10 cellular contexts compared by ENCODE assay signal in the genomic region with DNA sequence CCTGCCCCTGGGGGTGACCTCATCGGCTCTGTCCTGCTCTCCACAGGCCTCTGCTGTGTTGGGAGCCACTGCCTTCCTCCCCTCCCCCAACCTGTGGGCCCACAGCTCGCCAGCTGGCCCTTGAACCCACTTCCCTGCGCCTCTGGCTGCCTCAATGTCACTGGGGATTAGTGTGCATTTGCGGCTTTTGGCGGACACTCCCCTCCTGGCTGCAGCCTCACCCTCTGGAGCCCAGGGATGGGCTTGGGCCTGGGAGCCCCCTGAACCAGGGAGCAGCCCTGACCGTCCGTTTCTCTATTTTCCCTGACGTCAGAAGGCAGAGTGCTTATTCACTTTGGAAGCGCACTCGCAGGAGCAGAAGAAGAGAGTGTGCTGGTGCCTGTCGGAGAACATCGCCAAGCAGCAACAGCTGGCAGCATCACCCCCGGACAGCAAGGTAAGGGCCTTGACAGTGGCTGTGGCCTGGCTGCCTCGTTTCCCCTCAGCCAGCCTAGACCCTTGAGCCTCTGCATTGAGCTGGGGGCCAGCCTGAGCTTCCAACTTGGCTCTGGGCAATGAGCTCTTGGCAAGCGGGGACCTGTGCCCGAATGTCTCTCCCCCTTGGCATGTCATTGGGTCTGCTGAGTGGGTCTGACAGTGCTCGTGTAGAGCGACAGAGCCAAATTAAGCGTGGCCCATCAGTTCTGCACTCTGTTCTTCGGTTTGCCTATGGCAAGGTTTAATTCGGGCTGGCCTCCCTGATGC.
DNase-seq lines count a peak whose midpoint lies in the region; ATAC-seq, FAIRE-seq and TF ChIP-seq lines count a peak whose summit lies in the region.
"Had no signal": no experiment of that assay in that cellular context is flagged by ENCODE, and none has a peak within 500 bp of the region (broad histone marks: within the 10 kb centered on the region; RNA-seq: fewer than 3 reads in every experiment).

No MANE protein-coding gene starts in this region.

- H3K4me1 ChIP-seq in GM23338 (ENCODE audit: insufficient read depth) (no peaks in the 10 kb centered on the region), osteoblast (ENCODE audit: insufficient read depth, low read length) (peaks cover 13% of the 10 kb centered on the region)

- no peaks in the 10 kb centered on the region for H3K9me3 Mint-ChIP-seq in GM23338

- intact Hi-C loops in lower leg skin (cut with DNase I; ENCODE audit: low total_unique reads): no loop called here

- no peak for DNase-seq in GM23338 (ENCODE audit: low spot score)
- no peak for DNase-seq in bronchial epithelial cell (ENCODE audit: low read depth)
- peak; percentile 93 to 94 for DNase-seq in hippocampal formation (lab: John Stamatoyannopoulos, UW)
- no peak for DNase-seq in osteoblast (ENCODE audit: insufficient read length, low spot score, missing footprints)
- no peak for DNase-seq in NCI-H1048 (lab: John Stamatoyannopoulos, UW)
- DNase-seq in lower leg skin (ENCODE audit: low spot score in 2 of 2): no peak
- DNase-seq in NOMO-1 treated with dmso at 0.1 percent for 144 hours (lab: John Stamatoyannopoulos, UW; ENCODE audit: unreplicated experiment): no peak
- no peak for DNase-seq in COR-L47 (lab: John Stamatoyannopoulos, UW)
- DNase-seq: stimulated activated naive CD8-positive, alpha-beta T cell treated with anti-CD3 and anti-CD28 coated beads, Interleukin-15, Interleukin-2, amounts not matched to agents 100 U/mL and 50 U/mL, for 24 hours had no signal

- H2AFZ ChIP-seq in GM23338 (no peak overlapping the region), osteoblast (ENCODE audit: low read length) (peak overlapping the region; percentile 19)

- no peak overlapping the region for H3K27ac Mint-ChIP-seq in GM23338

- no peaks in the 10 kb centered on the region for H3K27me3 Mint-ChIP-seq in GM23338 (ENCODE audit: insufficient read depth, low read depth, poor library complexity)

- no peak for TF ChIP-seq POLR2A in lower leg skin (IDR thresholded peaks at IDR 0.05)

- H3K4me2 ChIP-seq in GM23338 (no peak overlapping the region), osteoblast (ENCODE audit: insufficient read depth, low read length) (no peak overlapping the region)

- no peaks in the 10 kb centered on the region for H3F3A ChIP-seq in GM23338 (replicated peaks; ENCODE audit: low read depth)

- peaks cover 3% of the 10 kb centered on the region for H3K36me3 Mint-ChIP-seq in GM23338 (ENCODE audit: low read depth)

- H3K36me3 ChIP-seq in GM23338 (ENCODE audit: insufficient read depth): no peaks in the 10 kb centered on the region
- no peaks in the 10 kb centered on the region for H3K36me3 ChIP-seq in bronchial epithelial cell (ENCODE audit: control insufficient read depth, insufficient read depth, low read length)
- no peaks in the 10 kb centered on the region for H3K36me3 ChIP-seq in osteoblast (ENCODE audit: insufficient read depth, low read length)

- H3K4me1 Mint-ChIP-seq in GM23338: peaks cover 13% of the 10 kb centered on the region

- H3K4me3 ChIP-seq in GM23338: no peak overlapping the region
- no peak overlapping the region for H3K4me3 ChIP-seq in bronchial epithelial cell (ENCODE audit: low read depth, low read length)
- H3K4me3 ChIP-seq in osteoblast (ENCODE audit: insufficient read depth, low read length): no peak overlapping the region
- no peak overlapping the region for H3K4me3 ChIP-seq in lower leg skin (ENCODE audit: low read depth, poor library complexity, severe bottlenecking)

- H3K9me3 ChIP-seq in osteoblast (ENCODE audit: low read depth, low read length): no peaks in the 10 kb centered on the region

- FAIRE-seq in bronchial epithelial cell (lab: Jason Lieb, UNC): peak; percentile 55

- no peaks in the 10 kb centered on the region for H3K9me2 ChIP-seq in GM23338 (ENCODE audit: insufficient read depth)

- H3K27me3 ChIP-seq in GM23338 (ENCODE audit: insufficient read depth) (no peaks in the 10 kb centered on the region), bronchial epithelial cell (ENCODE audit: control insufficient read depth, insufficient read depth, low read length) (no peaks in the 10 kb centered on the region), osteoblast (ENCODE audit: insufficient read depth, low read length) (no peaks in the 10 kb centered on the region)

- no peak overlapping the region for H3K27ac ChIP-seq in GM23338 (ENCODE audit: low read depth)
- no peak overlapping the region for H3K27ac ChIP-seq in osteoblast (ENCODE audit: low read depth, low read length)
- H3K27ac ChIP-seq: C4-2B had no signal

- ATAC-seq in GM23338: peak; percentile 70
- ATAC-seq: stimulated activated naive CD8-positive, alpha-beta T cell treated with anti-CD3 and anti-CD28 coated beads, Interleukin-15, Interleukin-2, amounts not matched to agents 100 U/mL and 50 U/mL, for 24 hours had no signal

- no peaks in the 10 kb centered on the region for H4K20me1 ChIP-seq in GM23338 (replicated peaks; ENCODE audit: insufficient read depth)
- H4K20me1 ChIP-seq in osteoblast (ENCODE audit: insufficient read depth, low read length): no peaks in the 10 kb centered on the region

- H3K79me2 ChIP-seq in GM23338 (replicated peaks; ENCODE audit: insufficient read depth): no peaks in the 10 kb centered on the region
- no peaks in the 10 kb centered on the region for H3K79me2 ChIP-seq in osteoblast (ENCODE audit: insufficient read depth, low read length)

- WGBS in lower leg skin, 2 donors: 90 to 92% methylated on average over 13 to 16 of the region's 21 CpGs

- no peak overlapping the region for H3K4me3 Mint-ChIP-seq in GM23338

- no peak for TF ChIP-seq CTCF in GM23338 (conservative IDR thresholded peaks at IDR 0.05; ENCODE audit: low read depth in 2 of 2)
- TF ChIP-seq CTCF in bronchial epithelial cell (IDR thresholded peaks at IDR 0.05; ENCODE audit: insufficient read depth, low read length, severe bottlenecking): no peak
- TF ChIP-seq CTCF in osteoblast (IDR thresholded peaks at IDR 0.05; ENCODE audit: extremely low read depth, low read depth, low read length): no peak
- no peak for TF ChIP-seq CTCF in lower leg skin (IDR thresholded peaks at IDR 0.05)

TF ChIP-seq in GM23338, 12 proteins besides CTCF, POLR2A, EP300 and RAD21:
- no peak for TF ChIP-seq STAT1 (IDR thresholded peaks at IDR 0.05; ENCODE audit: unreplicated experiment)
- TF ChIP-seq EZH2 (IDR thresholded peaks at IDR 0.05; ENCODE audit: low read depth, unreplicated experiment): no peak
- no peak for TF ChIP-seq JUNB (IDR thresholded peaks at IDR 0.05; ENCODE audit: unreplicated experiment)
TF ChIP-seq in GM23338: peak in this region for 0.

Comparison
In these comparisons a context has a peak if more than half of its experiments do, and no peak if none do; other contexts are left out.
1. DNase-seq: peak in hippocampal formation (2 of 2); none in GM23338 (single experiment), bronchial epithelial cell (single experiment), osteoblast (single experiment), NCI-H1048 (single experiment), lower leg skin (0 of 2), NOMO-1 treated with dmso at 0.1 percent for 144 hours (single experiment) and COR-L47 (single experiment).